In the genomic region with DNA sequence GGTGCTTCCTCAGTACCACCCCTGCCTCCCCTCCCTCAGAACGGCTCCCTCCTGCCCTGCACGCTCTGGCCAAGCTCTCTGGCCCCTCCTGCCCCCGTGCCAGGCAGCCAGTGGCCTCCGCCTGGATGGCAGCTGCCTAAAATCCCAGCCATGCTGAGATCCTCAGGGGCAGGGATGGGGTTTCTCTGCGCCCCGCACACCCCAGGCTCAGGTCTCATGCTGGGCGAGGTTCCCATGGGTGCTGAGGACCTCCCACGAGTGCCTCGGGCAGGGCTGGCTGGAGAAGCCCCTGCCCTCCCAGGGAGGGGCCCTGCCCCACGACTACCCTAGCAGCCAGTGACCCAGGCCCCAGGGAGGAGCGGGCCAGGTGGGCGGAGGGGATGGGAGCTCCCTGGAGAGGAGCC, we compare ENCODE assay signal across 1 cellular context.
TF ChIP-seq lines count a peak whose summit lies in the region.

No MANE protein-coding gene starts in this region.

TF ChIP-seq in SK-N-SH, 30 proteins besides CTCF, POLR2A, EP300 and RAD21 (continued from another document):
- TF ChIP-seq, protein P1, sequence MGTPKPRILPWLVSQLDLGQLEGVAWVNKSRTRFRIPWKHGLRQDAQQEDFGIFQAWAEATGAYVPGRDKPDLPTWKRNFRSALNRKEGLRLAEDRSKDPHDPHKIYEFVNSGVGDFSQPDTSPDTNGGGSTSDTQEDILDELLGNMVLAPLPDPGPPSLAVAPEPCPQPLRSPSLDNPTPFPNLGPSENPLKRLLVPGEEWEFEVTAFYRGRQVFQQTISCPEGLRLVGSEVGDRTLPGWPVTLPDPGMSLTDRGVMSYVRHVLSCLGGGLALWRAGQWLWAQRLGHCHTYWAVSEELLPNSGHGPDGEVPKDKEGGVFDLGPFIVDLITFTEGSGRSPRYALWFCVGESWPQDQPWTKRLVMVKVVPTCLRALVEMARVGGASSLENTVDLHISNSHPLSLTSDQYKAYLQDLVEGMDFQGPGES (IDR thresholded peaks at IDR 0.05; ENCODE audit: low read depth, low read length), result no peak
- no peak for TF ChIP-seq NRF1 (IDR thresholded peaks at IDR 0.05; ENCODE audit: low read depth, low read length)
